In genomic region chr13:31947105-31947504, GRCh38 we compare ENCODE assay signal across 9 cellular contexts.
A peak's percentile ranks its signal among the peaks of the same experiment; 100 is the strongest.
DNase-seq lines count a peak whose midpoint lies in the region; TF ChIP-seq lines count a peak whose summit lies in the region.
"Had no signal": no experiment of that assay in that cellular context is flagged by ENCODE, and none has a peak within 500 bp of the region (broad histone marks: within the 10 kb centered on the region; RNA-seq: fewer than 3 reads in every experiment).

No MANE protein-coding gene starts in this region.

- H2BK12ac ChIP-seq in H9 (ENCODE audit: insufficient read length, low read depth, low read length): no peak overlapping the region

- H3K27ac ChIP-seq in H9 (ENCODE audit: insufficient read length, low read depth, low read length): no peak overlapping the region

- H3K79me2 ChIP-seq in H9 (ENCODE audit: insufficient read depth, low read length): no peaks in the 10 kb centered on the region

- no peaks in the 10 kb centered on the region for H3K9me3 ChIP-seq in H9 (ENCODE audit: control insufficient read depth, low read depth, low read length)

- no peak overlapping the region for H3K23ac ChIP-seq in H9 (ENCODE audit: insufficient read length, low read depth, low read length)

- H2AFZ ChIP-seq in H9 (ENCODE audit: low read length): no peak overlapping the region

- no peak overlapping the region for H4K5ac ChIP-seq in H9 (ENCODE audit: insufficient read length, low read depth, low read length)

- no peak overlapping the region for H3K56ac ChIP-seq in H9 (ENCODE audit: insufficient read length, low read depth, low read length)

- no peak overlapping the region for H3K18ac ChIP-seq in H9 (ENCODE audit: insufficient read length, low read depth, low read length)

- no peaks in the 10 kb centered on the region for H3K79me1 ChIP-seq in H9 (ENCODE audit: insufficient read depth, low read depth, low read length, poor library complexity, severe bottlenecking)

- no peak overlapping the region for H3K4ac ChIP-seq in H9 (ENCODE audit: low read depth, low read length)

- no CpG with 5 or more reads among the region's 2 CpGs for WGBS in H9 (ENCODE audit: extremely low coverage, insufficient read length, low lambda C conversion rate)

- no peak overlapping the region for H3K14ac ChIP-seq in H9 (ENCODE audit: insufficient read depth, low read length)

- peaks cover 3% of the 10 kb centered on the region; the same call in 1 of the 2 replicates for H3K4me1 ChIP-seq in H9 (ENCODE audit: insufficient read depth, low read length)

- no peak overlapping the region for H2BK20ac ChIP-seq in H9 (ENCODE audit: low read depth, low read length, poor library complexity, severe bottlenecking)

- no peaks in the 10 kb centered on the region for H3K27me3 Mint-ChIP-seq in H9 (ENCODE audit: low read depth)

- H4K8ac ChIP-seq in H9 (replicated peaks; ENCODE audit: insufficient read length, low read depth, low read length): no peak overlapping the region

- H4K91ac ChIP-seq in H9 (ENCODE audit: insufficient read length, low read depth, low read length): no peak overlapping the region

- no peaks in the 10 kb centered on the region for H3K27me3 ChIP-seq in H9 (ENCODE audit: insufficient read depth, low read length)

- no peak overlapping the region for H2BK15ac ChIP-seq in H9 (ENCODE audit: low read depth, low read length)

- no peak overlapping the region for H2AK5ac ChIP-seq in H9 (ENCODE audit: insufficient read length, low read length)

- no peak overlapping the region for H2BK120ac ChIP-seq in H9 (ENCODE audit: low read depth, low read length, poor library complexity, severe bottlenecking)

- no peak overlapping the region for H3K4me3 Mint-ChIP-seq in H9

- no peak overlapping the region; a peak in 1 of 7 replicates for H3K27ac Mint-ChIP-seq in H9

- H3K9ac ChIP-seq in H9 (ENCODE audit: extremely low read depth, insufficient read length, low read length): no peak overlapping the region

- no peaks in the 10 kb centered on the region for H4K20me1 ChIP-seq in H9 (ENCODE audit: control insufficient read depth, insufficient read depth, insufficient read length)

- no peak overlapping the region for H2BK5ac ChIP-seq in H9 (ENCODE audit: insufficient read length, low read length)

- no peaks in the 10 kb centered on the region for H3K9me3 Mint-ChIP-seq in H9

- H3T11ph ChIP-seq in H9 (ENCODE audit: low read length): no peak overlapping the region

- DNase-seq in AG09319 (ENCODE audit: extremely low read depth, low read depth) (no peak), H9 (no peak), OCI-M1 (lab: John Stamatoyannopoulos, UW) (peak; percentile 22), kidney glomerular epithelial cell (lab: John Stamatoyannopoulos, UW) (peak; percentile 50), NCI-H1048 (lab: John Stamatoyannopoulos, UW) (no peak), putamen (ENCODE audit: low spot score) (no peak), NCI-H510A treated with DMSO at 0.1 percent for 48 hours (lab: John Stamatoyannopoulos, UW) (no peak)
- DNase-seq in NK-92 treated with Interleukin-12 subunit alpha and Interleukin-12 subunit beta, amount 100 ng/mL, for 24 hours (lab: John Stamatoyannopoulos, UW): no peak
- DNase-seq: anterior cingulate cortex had no signal

- H3K4me1 Mint-ChIP-seq in H9: peaks cover 13 to 20% of the 10 kb centered on the region in 2 experiments

- peak; percentile 21 for TF ChIP-seq CTCF in AG09319 (IDR thresholded peaks at IDR 0.05; ENCODE audit: low read depth, low read length)
- TF ChIP-seq CTCF in H9 (conservative IDR thresholded peaks at IDR 0.05): 0 out of 3 replicates have a peak, but pooled peaks have one; percentile 17

- H3K36me3 Mint-ChIP-seq in H9 (ENCODE audit: insufficient read depth in 1 of 3, low read depth in 3 of 3): no peaks in the 10 kb centered on the region

- no peak overlapping the region for H3K4me2 ChIP-seq in H9 (ENCODE audit: insufficient read depth, insufficient read length, low read length)

- H3K23me2 ChIP-seq in H9 (ENCODE audit: insufficient read length, low read depth, low read length, poor library complexity, severe bottlenecking): no peaks in the 10 kb centered on the region

Comparison
In these comparisons a context has a peak if more than half of its experiments do, and no peak if none do; other contexts are left out.
1. DNase-seq: peak in OCI-M1 (single experiment) and kidney glomerular epithelial cell (single experiment); none in AG09319 (single experiment), H9 (single experiment), NCI-H1048 (single experiment), putamen (single experiment), NCI-H510A treated with DMSO at 0.1 percent for 48 hours (single experiment) and NK-92 treated with Interleukin-12 subunit alpha and Interleukin-12 subunit beta, amount 100 ng/mL, for 24 hours (single experiment).